Comparison of ENCODE assay signal across 19 cellular contexts in the genomic region with DNA sequence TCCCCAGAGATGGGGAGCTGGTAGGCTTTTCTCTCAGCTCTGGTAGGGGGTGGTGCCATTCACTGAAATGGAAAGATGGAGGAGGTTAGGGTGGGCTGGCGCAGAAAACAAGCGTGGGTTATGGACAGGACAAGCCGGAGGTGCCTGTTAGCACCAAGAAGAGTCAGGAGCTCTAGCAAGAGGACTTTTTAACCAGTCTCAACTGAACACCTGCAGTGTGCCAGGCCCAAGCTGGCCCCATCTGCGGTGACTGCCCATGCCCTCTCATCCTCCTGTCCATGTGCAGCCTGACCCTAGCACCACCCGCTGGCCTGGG.
DNase-seq lines count a peak whose midpoint lies in the region; ATAC-seq, FAIRE-seq and TF ChIP-seq lines count a peak whose summit lies in the region.
"Had no signal": no experiment of that assay in that cellular context is flagged by ENCODE, and none has a peak within 500 bp of the region (broad histone marks: within the 10 kb centered on the region; RNA-seq: fewer than 3 reads in every experiment).

No MANE protein-coding gene starts in this region.

- TF ChIP-seq EP300 in SK-N-SH (IDR thresholded peaks at IDR 0.05; ENCODE audit: borderline replicate concordance in 1 of 2, low read depth in 1 of 2, low read length in 1 of 2) (no peak), H1 (IDR thresholded peaks at IDR 0.05; ENCODE audit: borderline replicate concordance in 1 of 2, low read depth in 2 of 2, low read length in 2 of 2) (no peak)

- no peaks in the 10 kb centered on the region for H3K23me2 ChIP-seq in H1 (ENCODE audit: low read depth, low read length)

- H3K27ac Mint-ChIP-seq in neural progenitor cell, result peak overlapping the region; percentile 83
- H3K27ac Mint-ChIP-seq in mesothelial cell of epicardium, result no peak overlapping the region
- H3K27ac Mint-ChIP-seq: activated naive CD8-positive, alpha-beta T cell treated with anti-CD3 and anti-CD28 coated beads, Interleukin-2, amount 50 U/mL, for 24 hours; WTC11 had no signal

- H3K9me3 ChIP-seq in SK-N-SH (no peaks in the 10 kb centered on the region), H1 (ENCODE audit: insufficient read depth in 2 of 2, low read depth in 1 of 2, low read length in 1 of 2) (no peaks in the 10 kb centered on the region), neural progenitor cell (ENCODE audit: low read depth) (no peaks in the 10 kb centered on the region), thyroid gland (no peaks in the 10 kb centered on the region)
- H3K9me3 ChIP-seq: BE2C had no signal

- H3K4me1 ChIP-seq in SK-N-SH (ENCODE audit: control insufficient read depth in 1 of 2, insufficient read depth in 2 of 2, low read depth in 1 of 2, low read length in 1 of 2), result peaks cover 0 to 51% of the 10 kb centered on the region in 2 experiments; a peak in 1 of 4 replicates
- H3K4me1 ChIP-seq in H1 (replicated peaks in 1 of 4; ENCODE audit: control insufficient read depth in 3 of 4, insufficient read depth in 4 of 4, low read length in 3 of 4), result peaks cover 0 to 6% (median 5%) of the 10 kb centered on the region in 4 experiments; a peak in 5 of 7 replicates
- H3K4me1 ChIP-seq in neural progenitor cell, result peaks cover 36% of the 10 kb centered on the region
- peaks cover 44 to 60% of the 10 kb centered on the region in 2 donors for H3K4me1 ChIP-seq in thyroid gland

- no peak overlapping the region for H3K4ac ChIP-seq in H1 (replicated peaks; ENCODE audit: insufficient read length, low read depth, low read length)

- intact Hi-C loops in thyroid gland (cut with DNase I), result loop anchor here (10.0 kb wide), 1 partner anchor 155 kb away; no protein-coding TSS in a partner anchor

- no peak overlapping the region for H3K14ac ChIP-seq in H1 (ENCODE audit: insufficient read length)

- no peaks in the 10 kb centered on the region for H3K9me2 ChIP-seq in SK-N-SH

- no peak for TF ChIP-seq POLR2A in H1 (IDR thresholded peaks at IDR 0.05; ENCODE audit: control extremely low read depth in 1 of 2, low read depth in 2 of 2, low read length in 2 of 2)
- TF ChIP-seq POLR2A in thyroid gland (IDR thresholded peaks at IDR 0.05), result no peak

- TF ChIP-seq RAD21 in SK-N-SH (IDR thresholded peaks at IDR 0.05; ENCODE audit: low read length) (peak; percentile 31), H1 (IDR thresholded peaks at IDR 0.05 in 1 of 2, conservative IDR thresholded peaks at IDR 0.05 in 1 of 2; ENCODE audit: low read depth in 2 of 2, low read length in 2 of 2) (no peak; a peak in 1 of 4 replicates)

- H3K56ac ChIP-seq in H1 (replicated peaks; ENCODE audit: insufficient read length, low read depth, low read length), result no peak overlapping the region

- H2BK120ac ChIP-seq in H1 (replicated peaks; ENCODE audit: low read depth, low read length), result no peak overlapping the region

- peaks cover 1% of the 10 kb centered on the region for H3K36me3 Mint-ChIP-seq in neural progenitor cell
- H3K36me3 Mint-ChIP-seq in mesothelial cell of epicardium, result no peaks in the 10 kb centered on the region
- H3K36me3 Mint-ChIP-seq: WTC11 had no signal

- TF ChIP-seq CTCF in SK-N-SH (IDR thresholded peaks at IDR 0.05), result no peak
- no peak for TF ChIP-seq CTCF in H1 (IDR thresholded peaks at IDR 0.05; ENCODE audit: control extremely low read depth in 1 of 3, insufficient read depth in 1 of 3, low read depth in 1 of 3, low read length in 3 of 3)
- TF ChIP-seq CTCF in neural progenitor cell (IDR thresholded peaks at IDR 0.05), result no peak
- TF ChIP-seq CTCF in thyroid gland (IDR thresholded peaks at IDR 0.05), result no peak
- TF ChIP-seq CTCF in mesothelial cell of epicardium (IDR thresholded peaks at IDR 0.05; ENCODE audit: unreplicated experiment), result no peak

- no peak for FAIRE-seq in H1 (lab: Jason Lieb, UNC)
- FAIRE-seq: G401.6, islet of Langerhans had no signal

- no peak overlapping the region for H3K23ac ChIP-seq in H1 (ENCODE audit: insufficient read length)

- H3K36me3 ChIP-seq in SK-N-SH (replicated peaks in 1 of 2; ENCODE audit: control insufficient read depth in 1 of 2, insufficient read depth in 2 of 2, low read length in 1 of 2) (no peaks in the 10 kb centered on the region), H1 (ENCODE audit: control insufficient read depth in 2 of 4, insufficient read depth in 4 of 4, low read length in 3 of 4) (no peaks in the 10 kb centered on the region), neural progenitor cell (no peaks in the 10 kb centered on the region), thyroid gland (no peaks in the 10 kb centered on the region)
- H3K36me3 ChIP-seq: BE2C had no signal

- no peak overlapping the region for H2AK5ac ChIP-seq in H1 (ENCODE audit: low read depth, low read length)

- no peak overlapping the region for H4K5ac ChIP-seq in H1 (ENCODE audit: insufficient read length, low read depth, low read length)

- no peak overlapping the region for H3K4me3 ChIP-seq in SK-N-SH (ENCODE audit: low read depth in 2 of 2, low read length in 1 of 2)
- H3K4me3 ChIP-seq in H1 (ENCODE audit: extremely low read depth in 1 of 4, insufficient read depth in 2 of 4, low read depth in 3 of 4, low read length in 4 of 4), result no peak overlapping the region
- H3K4me3 ChIP-seq in neural progenitor cell, result no peak overlapping the region
- no peak overlapping the region for H3K4me3 ChIP-seq in thyroid gland (replicated peaks in 1 of 3)

- H3K4me3 Mint-ChIP-seq in neural progenitor cell, result peak overlapping the region; percentile 48
- H3K4me3 Mint-ChIP-seq in mesothelial cell of epicardium, result no peak overlapping the region
- H3K4me3 Mint-ChIP-seq: activated naive CD8-positive, alpha-beta T cell treated with anti-CD3 and anti-CD28 coated beads, Interleukin-2, amount 50 U/mL, for 24 hours; WTC11 had no signal

- no peaks in the 10 kb centered on the region for H3K79me1 ChIP-seq in H1 (ENCODE audit: low read depth, low read length)

- H2BK5ac ChIP-seq in H1 (ENCODE audit: low read depth, low read length), result no peak overlapping the region

- H2BK12ac ChIP-seq in H1 (ENCODE audit: low read depth, low read length), result no peak overlapping the region; the same call in 1 of the 2 replicates

- 0 out of 2 replicates have a peak overlapping the region, but pooled peaks have one; percentile 9 for H2BK15ac ChIP-seq in H1 (ENCODE audit: low read length)

- WGBS in SK-N-SH (ENCODE audit: low lambda C conversion rate), result 85% methylated on average over 5 of the region's 5 CpGs
- WGBS in H1 (ENCODE audit: extremely low coverage in 1 of 2, insufficient coverage in 1 of 2, insufficient read length in 1 of 2, insufficient replicate concordance in 2 of 2, low coverage in 1 of 2, low lambda C conversion rate in 2 of 2, missing lambda C conversion rate in 1 of 2), 2 experiments, result 96% methylated on average over 5 of the region's 5 CpGs; no CpG with 5 or more reads in 1 of the 2 experiments
- WGBS in thyroid gland, 2 donors, result 77 to 79% methylated on average over 3 to 5 of the region's 5 CpGs

- H3K79me2 ChIP-seq in SK-N-SH (ENCODE audit: insufficient read depth), result no peaks in the 10 kb centered on the region
- no peaks in the 10 kb centered on the region for H3K79me2 ChIP-seq in H1 (ENCODE audit: control insufficient read depth in 1 of 2, insufficient read depth in 2 of 2, low read length in 2 of 2)
- H3K79me2 ChIP-seq in neural progenitor cell (ENCODE audit: low read depth), result no peaks in the 10 kb centered on the region

- peaks cover 6% of the 10 kb centered on the region; the same call in 1 of the 2 replicates for H3K27me3 ChIP-seq in SK-N-SH (ENCODE audit: insufficient read depth)
- H3K27me3 ChIP-seq in H1 (replicated peaks in 1 of 4; ENCODE audit: control insufficient read depth in 3 of 4, extremely low read depth in 1 of 4, insufficient read depth in 3 of 4, low read length in 3 of 4), result no peaks in the 10 kb centered on the region; a peak in 1 of 7 replicates
- H3K27me3 ChIP-seq in neural progenitor cell, result no peaks in the 10 kb centered on the region
- H3K27me3 ChIP-seq in thyroid gland, result no peaks in the 10 kb centered on the region
- H3K27me3 ChIP-seq: BE2C had no signal

- H3F3A ChIP-seq in SK-N-SH (replicated peaks; ENCODE audit: insufficient read depth), result no peaks in the 10 kb centered on the region
- no peaks in the 10 kb centered on the region for H3F3A ChIP-seq in neural progenitor cell (ENCODE audit: low read depth)

- H3K9ac ChIP-seq in SK-N-SH (no peak overlapping the region), H1 (replicated peaks in 1 of 4; ENCODE audit: extremely low read depth in 1 of 4, low read depth in 3 of 4, low read length in 3 of 4) (no peak overlapping the region), neural progenitor cell (no peak overlapping the region)

- no peaks in the 10 kb centered on the region for H3K9me3 Mint-ChIP-seq in neural progenitor cell
- H3K9me3 Mint-ChIP-seq in mesothelial cell of epicardium, result peaks cover 7% of the 10 kb centered on the region
- H3K9me3 Mint-ChIP-seq: activated naive CD8-positive, alpha-beta T cell treated with anti-CD3 and anti-CD28 coated beads, Interleukin-2, amount 50 U/mL, for 24 hours had no signal

- H3K27me3 Mint-ChIP-seq in neural progenitor cell (ENCODE audit: insufficient read depth, low read depth), result peaks cover 12% of the 10 kb centered on the region
- no peaks in the 10 kb centered on the region for H3K27me3 Mint-ChIP-seq in mesothelial cell of epicardium (ENCODE audit: low read depth)
- H3K27me3 Mint-ChIP-seq: activated naive CD8-positive, alpha-beta T cell treated with anti-CD3 and anti-CD28 coated beads, Interleukin-2, amount 50 U/mL, for 24 hours had no signal

- no peak for DNase-seq in SK-N-SH
- no peak for DNase-seq in H1 (ENCODE audit: low read depth in 1 of 2, low spot score in 2 of 2)
- no peak for DNase-seq in neural progenitor cell (ENCODE audit: low spot score)
- DNase-seq in thyroid gland, result no peak
- no peak for DNase-seq in mesothelial cell of epicardium (ENCODE audit: low spot score in 2 of 2, unreplicated experiment in 2 of 2)
- DNase-seq: activated naive CD8-positive, alpha-beta T cell treated with anti-CD3 and anti-CD28 coated beads, Interleukin-2, amount 50 U/mL, for 24 hours; central memory CD4-positive, alpha-beta T cell; effector CD8-positive, alpha-beta T cell; Karpas-422; stimulated activated naive CD8-positive, alpha-beta T cell treated with anti-CD3 and anti-CD28 coated beads, Interleukin-15, Interleukin-2, amounts not matched to agents 100 U/mL and 50 U/mL, for 24 hours; T-helper 2 cell had no signal

- CTCF ChIA-PET in SK-N-SH (lab: Yijun Ruan, JAX), result interaction anchor here (0.5 to 1.5 kb wide), 3 partner anchors 69 to 492 kb away, joined by 3 to 4 read pairs (median 3); no protein-coding TSS in a partner anchor
- CTCF ChIA-PET in H1 (lab: Charles Lee; ENCODE audit: partially characterized antibody), result interaction anchor here (0.7 to 2.1 kb wide), 4 partner anchors 10 to 241 kb away, joined by 3 to 5 read pairs (median 4); no protein-coding TSS in a partner anchor

- H4K20me1 ChIP-seq in SK-N-SH (ENCODE audit: insufficient read depth), result no peaks in the 10 kb centered on the region
- no peaks in the 10 kb centered on the region for H4K20me1 ChIP-seq in H1 (replicated peaks in 1 of 2; ENCODE audit: control insufficient read depth in 1 of 2, insufficient read depth in 2 of 2, low read length in 2 of 2)
- no peaks in the 10 kb centered on the region for H4K20me1 ChIP-seq in neural progenitor cell (ENCODE audit: low read depth)

- peaks cover 51% of the 10 kb centered on the region for H3K4me1 Mint-ChIP-seq in neural progenitor cell
- H3K4me1 Mint-ChIP-seq in mesothelial cell of epicardium, result peaks cover 4% of the 10 kb centered on the region

- ATAC-seq in SK-N-SH treated with all-trans-retinoic acid at 6 μM for 48 hours, result no peak
- no peak for ATAC-seq in HG03097 (IDR thresholded peaks at IDR 0.05; ENCODE audit: low FRiP score, unreplicated experiment)
- no peak for ATAC-seq in HG03108 (IDR thresholded peaks at IDR 0.05; ENCODE audit: unreplicated experiment)
- ATAC-seq: activated naive CD8-positive, alpha-beta T cell treated with anti-CD3 and anti-CD28 coated beads, Interleukin-2, amount 50 U/mL, for 24 hours; stimulated activated naive CD8-positive, alpha-beta T cell treated with anti-CD3 and anti-CD28 coated beads, Interleukin-15, Interleukin-2, amounts not matched to agents 100 U/mL and 50 U/mL, for 24 hours; WTC11 had no signal

- H3K27ac ChIP-seq in SK-N-SH (ENCODE audit: low read depth in 2 of 2, low read length in 1 of 2), result peak overlapping the region in 1 of 2 experiments; percentile 75; a peak in 1 of 4 replicates
- H3K27ac ChIP-seq in H1 (ENCODE audit: low read depth, low read length), result no peak overlapping the region
- H3K27ac ChIP-seq in neural progenitor cell, result no peak overlapping the region
- H3K27ac ChIP-seq in thyroid gland, result peak overlapping the region; percentile 89 to 97 (median 94)
- H3K27ac ChIP-seq: 22Rv1 had no signal

- H2BK20ac ChIP-seq in H1 (ENCODE audit: low read length), result no peak overlapping the region

- POLR2A ChIA-PET in SK-N-SH (lab: Yijun Ruan, JAX) (interaction anchor here (0.7 kb wide), 1 partner anchor 124 kb away, joined by 3 read pairs; no protein-coding TSS in a partner anchor), H1 (lab: Charles Lee; ENCODE audit: partially characterized antibody) (interaction anchor here (0.7 to 1.5 kb wide), 3 partner anchors 11 to 103 kb away, joined by 3 to 4 read pairs (median 3); no protein-coding TSS in a partner anchor)

- no peak overlapping the region for H4K8ac ChIP-seq in H1 (ENCODE audit: extremely low read depth, insufficient read depth, low read length)

- H3K4me2 ChIP-seq in SK-N-SH (no peak overlapping the region), H1 (ENCODE audit: insufficient read depth in 1 of 2, low read depth in 2 of 2, low read length in 2 of 2) (no peak overlapping the region), neural progenitor cell (no peak overlapping the region)

- no peak overlapping the region for H3K18ac ChIP-seq in H1 (ENCODE audit: extremely low read depth, low read length)

- no peak overlapping the region for H4K91ac ChIP-seq in H1 (replicated peaks; ENCODE audit: insufficient read length, low read length)

- H2AFZ ChIP-seq in SK-N-SH (ENCODE audit: low read depth), result no peak overlapping the region
- no peak overlapping the region for H2AFZ ChIP-seq in H1 (ENCODE audit: low read length)
- no peak overlapping the region for H2AFZ ChIP-seq in neural progenitor cell (replicated peaks)

Comparison
In these comparisons a context has a peak if more than half of its experiments do, and no peak if none do; other contexts are left out.
1. H3K27ac ChIP-seq: peak in thyroid gland (3 of 3); none in H1 (single experiment) and neural progenitor cell (single experiment).
2. Of the 17 proteins assayed by ChIP-seq in both H1 and SK-N-SH: peak only in H1: none; only in SK-N-SH: RAD21; in both: none; in neither: 16.